In genomic region chrX:39289827-39290226, GRCh38 we compare ENCODE assay signal across 11 cellular contexts.
DNase-seq lines count a peak whose midpoint lies in the region; ATAC-seq and TF ChIP-seq lines count a peak whose summit lies in the region.
"Had no signal": no experiment of that assay in that cellular context is flagged by ENCODE, and none has a peak within 500 bp of the region (broad histone marks: within the 10 kb centered on the region; RNA-seq: fewer than 3 reads in every experiment).

No MANE protein-coding gene starts in this region.

- CTCF ChIA-PET in activated CD8-positive, alpha-beta T cell treated with anti-CD3 and anti-CD28 coated beads for 36 hours (lab: Charles Lee) = no interaction called here
- CTCF ChIA-PET in activated CD8-positive, alpha-beta T cell treated with anti-CD3 and anti-CD28 coated beads, Interleukin-2, amount 10 ng/mL, durations not matched to agents 7 days and 5 days (lab: Charles Lee) = no interaction called here

- H3K36me3 Mint-ChIP-seq in activated CD8-positive, alpha-beta T cell treated with anti-CD3 and anti-CD28 coated beads for 36 hours (ENCODE audit: low read depth) = peaks cover 19% of the 10 kb centered on the region
- H3K36me3 Mint-ChIP-seq in activated CD8-positive, alpha-beta T cell treated with anti-CD3 and anti-CD28 coated beads, Interleukin-2, amount 10 ng/mL, durations not matched to agents 7 days and 5 days (ENCODE audit: low read depth) = no peaks in the 10 kb centered on the region
- H3K36me3 Mint-ChIP-seq in stimulated activated effector memory CD8-positive, alpha-beta T cell treated with anti-CD3 and anti-CD28 coated beads, Interleukin-12 subunit alpha, Interleukin-12 subunit beta, amount 100 ng/mL, for 72 hours = no peaks in the 10 kb centered on the region

- POLR2A ChIA-PET in activated CD8-positive, alpha-beta T cell treated with anti-CD3 and anti-CD28 coated beads for 36 hours (lab: Charles Lee) = no interaction called here
- POLR2A ChIA-PET in activated CD8-positive, alpha-beta T cell treated with anti-CD3 and anti-CD28 coated beads, Interleukin-2, amount 10 ng/mL, durations not matched to agents 7 days and 5 days (lab: Charles Lee) = interaction anchor here (0.7 kb wide), 1 partner anchor 187 kb away, joined by 3 read pairs; no protein-coding TSS in a partner anchor

- no peak overlapping the region for H3K4me3 Mint-ChIP-seq in activated CD8-positive, alpha-beta T cell treated with anti-CD3 and anti-CD28 coated beads for 36 hours
- no peak overlapping the region for H3K4me3 Mint-ChIP-seq in activated CD8-positive, alpha-beta T cell treated with anti-CD3 and anti-CD28 coated beads, Interleukin-2, amount 10 ng/mL, durations not matched to agents 7 days and 5 days
- H3K4me3 Mint-ChIP-seq in stimulated activated naive CD8-positive, alpha-beta T cell treated with anti-CD3 and anti-CD28 coated beads, Interleukin-15, amount 100 ng/mL, for 72 hours = no peak overlapping the region
- H3K4me3 Mint-ChIP-seq in stimulated activated effector memory CD8-positive, alpha-beta T cell treated with anti-CD3 and anti-CD28 coated beads, Interleukin-12 subunit alpha, Interleukin-12 subunit beta, amount 100 ng/mL, for 72 hours = no peak overlapping the region
- H3K4me3 Mint-ChIP-seq: CD4-positive, alpha-beta T cell had no signal

- H3K4me1 Mint-ChIP-seq in activated CD8-positive, alpha-beta T cell treated with anti-CD3 and anti-CD28 coated beads for 36 hours (ENCODE audit: low read depth) = peaks cover 26% of the 10 kb centered on the region
- H3K4me1 Mint-ChIP-seq in activated CD8-positive, alpha-beta T cell treated with anti-CD3 and anti-CD28 coated beads, Interleukin-2, amount 10 ng/mL, durations not matched to agents 7 days and 5 days (ENCODE audit: low read depth) = peaks cover 3% of the 10 kb centered on the region
- H3K4me1 Mint-ChIP-seq in stimulated activated naive CD8-positive, alpha-beta T cell treated with anti-CD3 and anti-CD28 coated beads, Interleukin-15, amount 100 ng/mL, for 72 hours = peaks cover 30% of the 10 kb centered on the region
- H3K4me1 Mint-ChIP-seq in stimulated activated effector memory CD8-positive, alpha-beta T cell treated with anti-CD3 and anti-CD28 coated beads, Interleukin-12 subunit alpha, Interleukin-12 subunit beta, amount 100 ng/mL, for 72 hours = peaks cover 9% of the 10 kb centered on the region

- peak; percentile 23 for DNase-seq in activated CD8-positive, alpha-beta T cell treated with anti-CD3 and anti-CD28 coated beads for 36 hours
- DNase-seq in activated CD8-positive, alpha-beta T cell treated with anti-CD3 and anti-CD28 coated beads, Interleukin-2, amount 10 ng/mL, durations not matched to agents 7 days and 5 days = no peak
- no peak for DNase-seq in stimulated activated naive CD8-positive, alpha-beta T cell treated with anti-CD3 and anti-CD28 coated beads, Interleukin-15, Interleukin-2, amounts not matched to agents 100 U/mL and 50 U/mL, for 24 hours
- DNase-seq in stimulated activated naive CD8-positive, alpha-beta T cell treated with anti-CD3 and anti-CD28 coated beads, Interleukin-15, amount 100 ng/mL, for 72 hours = no peak
- no peak for DNase-seq in stimulated activated effector memory CD8-positive, alpha-beta T cell treated with anti-CD3 and anti-CD28 coated beads, Interleukin-12 subunit alpha, Interleukin-12 subunit beta, amount 100 ng/mL, for 72 hours (ENCODE audit: low spot score in 2 of 2)
- DNase-seq: AML-193; Caco-2; CD4-positive, alpha-beta T cell; GM23248 had no signal

- H3K27ac Mint-ChIP-seq in activated CD8-positive, alpha-beta T cell treated with anti-CD3 and anti-CD28 coated beads for 36 hours = no peak overlapping the region
- H3K27ac Mint-ChIP-seq in activated CD8-positive, alpha-beta T cell treated with anti-CD3 and anti-CD28 coated beads, Interleukin-2, amount 10 ng/mL, durations not matched to agents 7 days and 5 days = no peak overlapping the region
- H3K27ac Mint-ChIP-seq in stimulated activated naive CD8-positive, alpha-beta T cell treated with anti-CD3 and anti-CD28 coated beads, Interleukin-15, amount 100 ng/mL, for 72 hours = no peak overlapping the region
- H3K27ac Mint-ChIP-seq in stimulated activated effector memory CD8-positive, alpha-beta T cell treated with anti-CD3 and anti-CD28 coated beads, Interleukin-12 subunit alpha, Interleukin-12 subunit beta, amount 100 ng/mL, for 72 hours = no peak overlapping the region
- H3K27ac Mint-ChIP-seq: CD4-positive, alpha-beta T cell had no signal

- H3K9me3 Mint-ChIP-seq in activated CD8-positive, alpha-beta T cell treated with anti-CD3 and anti-CD28 coated beads for 36 hours = peaks cover 10% of the 10 kb centered on the region
- H3K9me3 Mint-ChIP-seq in activated CD8-positive, alpha-beta T cell treated with anti-CD3 and anti-CD28 coated beads, Interleukin-2, amount 10 ng/mL, durations not matched to agents 7 days and 5 days (ENCODE audit: insufficient read depth) = peaks cover 1% of the 10 kb centered on the region
- H3K9me3 Mint-ChIP-seq in stimulated activated naive CD8-positive, alpha-beta T cell treated with anti-CD3 and anti-CD28 coated beads, Interleukin-15, amount 100 ng/mL, for 72 hours = peaks cover 16 to 21% of the 10 kb centered on the region in 2 donors
- H3K9me3 Mint-ChIP-seq in stimulated activated effector memory CD8-positive, alpha-beta T cell treated with anti-CD3 and anti-CD28 coated beads, Interleukin-12 subunit alpha, Interleukin-12 subunit beta, amount 100 ng/mL, for 72 hours = no peaks in the 10 kb centered on the region
- H3K9me3 Mint-ChIP-seq: CD4-positive, alpha-beta T cell had no signal

- ATAC-seq in activated CD8-positive, alpha-beta T cell treated with anti-CD3 and anti-CD28 coated beads for 36 hours = peak; percentile 64
- no peak for ATAC-seq in activated CD8-positive, alpha-beta T cell treated with anti-CD3 and anti-CD28 coated beads, Interleukin-2, amount 10 ng/mL, durations not matched to agents 7 days and 5 days
- peak; percentile 49 for ATAC-seq in stimulated activated naive CD8-positive, alpha-beta T cell treated with anti-CD3 and anti-CD28 coated beads, Interleukin-15, Interleukin-2, amounts not matched to agents 100 U/mL and 50 U/mL, for 24 hours
- ATAC-seq in stimulated activated naive CD8-positive, alpha-beta T cell treated with anti-CD3 and anti-CD28 coated beads, Interleukin-15, amount 100 ng/mL, for 72 hours = no peak
- peak; percentile 62 for ATAC-seq in stimulated activated effector memory CD8-positive, alpha-beta T cell treated with anti-CD3 and anti-CD28 coated beads, Interleukin-12 subunit alpha, Interleukin-12 subunit beta, amount 100 ng/mL, for 72 hours
- ATAC-seq in HG02973 (IDR thresholded peaks at IDR 0.05; ENCODE audit: unreplicated experiment) = no peak
- ATAC-seq: A549 had no signal

- H3K27me3 Mint-ChIP-seq in activated CD8-positive, alpha-beta T cell treated with anti-CD3 and anti-CD28 coated beads for 36 hours = no peaks in the 10 kb centered on the region
- H3K27me3 Mint-ChIP-seq in activated CD8-positive, alpha-beta T cell treated with anti-CD3 and anti-CD28 coated beads, Interleukin-2, amount 10 ng/mL, durations not matched to agents 7 days and 5 days (ENCODE audit: low read depth) = no peaks in the 10 kb centered on the region
- no peaks in the 10 kb centered on the region for H3K27me3 Mint-ChIP-seq in stimulated activated naive CD8-positive, alpha-beta T cell treated with anti-CD3 and anti-CD28 coated beads, Interleukin-15, amount 100 ng/mL, for 72 hours
- H3K27me3 Mint-ChIP-seq: CD4-positive, alpha-beta T cell had no signal

- intact Hi-C loops in activated CD8-positive, alpha-beta T cell treated with anti-CD3 and anti-CD28 coated beads for 36 hours (cut with micrococcal nuclease) = no loop called here

- no peak for TF ChIP-seq CTCF in activated CD8-positive, alpha-beta T cell treated with anti-CD3 and anti-CD28 coated beads for 36 hours (IDR thresholded peaks at IDR 0.05)

Comparison
In these comparisons a context has a peak if more than half of its experiments do, and no peak if none do; other contexts are left out.
1. ATAC-seq: peak in activated CD8-positive, alpha-beta T cell treated with anti-CD3 and anti-CD28 coated beads for 36 hours (single experiment), stimulated activated naive CD8-positive, alpha-beta T cell treated with anti-CD3 and anti-CD28 coated beads, Interleukin-15, Interleukin-2, amounts not matched to agents 100 U/mL and 50 U/mL, for 24 hours (single experiment) and stimulated activated effector memory CD8-positive, alpha-beta T cell treated with anti-CD3 and anti-CD28 coated beads, Interleukin-12 subunit alpha, Interleukin-12 subunit beta, amount 100 ng/mL, for 72 hours (single experiment); none in activated CD8-positive, alpha-beta T cell treated with anti-CD3 and anti-CD28 coated beads, Interleukin-2, amount 10 ng/mL, durations not matched to agents 7 days and 5 days (single experiment), stimulated activated naive CD8-positive, alpha-beta T cell treated with anti-CD3 and anti-CD28 coated beads, Interleukin-15, amount 100 ng/mL, for 72 hours (single experiment) and HG02973 (single experiment).